In the genomic region with DNA sequence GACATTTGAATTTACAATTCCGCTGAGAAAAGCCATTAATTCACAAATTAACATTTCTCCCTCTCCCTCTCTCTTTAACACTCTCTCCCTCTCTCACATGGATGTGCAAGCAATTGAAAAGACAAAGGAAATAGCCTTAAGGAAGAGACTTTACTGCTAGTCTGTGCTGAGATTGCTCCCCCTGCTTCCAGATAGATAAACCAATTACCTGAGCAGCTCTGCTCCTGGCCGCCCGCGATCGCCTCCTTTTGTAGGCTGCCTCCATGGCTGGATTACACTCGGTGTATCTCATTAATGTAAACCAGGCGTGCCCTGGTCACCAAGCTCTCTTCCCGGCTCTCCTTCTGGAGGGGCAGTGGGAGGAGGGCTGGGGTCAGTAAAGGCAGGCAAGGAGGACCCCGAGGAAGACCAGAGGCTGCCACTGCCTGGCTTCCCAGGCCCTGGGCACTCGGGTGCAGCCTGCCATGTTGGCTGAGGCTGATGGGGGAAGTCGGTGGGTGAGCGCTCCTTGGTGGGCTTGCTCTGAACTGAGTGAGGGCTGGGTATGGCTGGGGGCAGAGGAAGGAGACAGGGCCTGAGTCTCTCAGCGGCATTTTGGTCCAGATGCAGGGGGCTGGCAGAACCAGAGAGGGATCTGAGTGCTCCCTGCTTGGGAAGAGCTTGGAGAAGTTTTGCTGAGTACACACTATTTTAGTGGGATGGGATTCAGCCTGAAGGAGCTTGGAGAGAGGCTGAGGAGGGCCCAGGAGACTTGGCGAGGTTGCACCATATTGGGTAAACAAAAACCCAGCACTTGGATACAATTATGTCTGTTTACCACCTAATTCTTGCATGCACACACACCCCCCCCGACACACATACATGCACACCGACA, we compare ENCODE assay signal across 18 cellular contexts. TPM values are rescaled to one million over a fixed set of nuclear protein-coding genes. Genes with fewer than 3 reads are reported as not detected.
"Had no signal": no experiment of that assay in that cellular context is flagged by ENCODE, and none has a peak within 500 bp of the region (broad histone marks: within the 10 kb centered on the region; RNA-seq: fewer than 3 reads in every experiment).

No MANE protein-coding gene starts in this region.

- H3K36me3 ChIP-seq: colonic mucosa, gastrocnemius medialis, heart right ventricle, neutrophil, right atrium auricular region, tibial nerve had no signal

- DNase-seq: activated CD4-positive, alpha-beta memory T cell treated with anti-CD3 and anti-CD28 coated beads for 36 hours; activated CD4-positive, alpha-beta T cell treated with anti-CD3 and anti-CD28 coated beads for 1 hour; activated naive CD4-positive, alpha-beta T cell; activated T-cell treated with anti-CD3 and anti-CD28 coated beads, Interleukin-2, amount 50 U/mL, for 4 hours; caudate nucleus; colonic mucosa; effector CD4-positive, alpha-beta T cell; gastrocnemius medialis; heart right ventricle; midbrain; stimulated activated CD4-positive, alpha-beta T cell treated with anti-CD3 and anti-CD28 coated beads, Interleukin-1b, Interleukin-23, amount 100 ng/mL, for 48 hours had no signal

- H3K27me3 ChIP-seq: colonic mucosa, right atrium auricular region had no signal

- H3K4me3 ChIP-seq: colonic mucosa, gastrocnemius medialis, heart right ventricle, right atrium auricular region, tibial nerve had no signal

- H3K4me1 ChIP-seq: colonic mucosa, gastrocnemius medialis, heart right ventricle, right atrium auricular region, tibial nerve had no signal

- H3K9me3 ChIP-seq: colonic mucosa, gastrocnemius medialis, heart right ventricle, neutrophil, right atrium auricular region, tibial nerve had no signal

- H3K27ac ChIP-seq: colonic mucosa, epithelial cell of prostate, gastrocnemius medialis, heart right ventricle, neutrophil, right atrium auricular region, tibial nerve had no signal

- ATAC-seq: activated T-cell treated with anti-CD3 and anti-CD28 coated beads, Interleukin-2, amount 50 U/mL, for 4 hours; gastrocnemius medialis; heart right ventricle; stimulated activated memory B cell treated with anti-CD40 and anti-IgM and Interleukin-4, amounts not matched to agents 10 μg/mL and 1 μg/mL and 100 μg/mL, for 72 hours had no signal

RNA-seq across cellular contexts. Expression of gene PAX2, which starts 42.9 kb away (rescaled TPM):
- total RNA-seq: activated CD4-positive, alpha-beta memory T cell treated with anti-CD3 and anti-CD28 coated beads for 36 hours; activated T-cell treated with anti-CD3 and anti-CD28 coated beads, Interleukin-2, amount 50 U/mL, for 4 hours; gastrocnemius medialis; heart right ventricle; lower leg skin; right atrium auricular region; subcutaneous adipose tissue; tibial nerve had no signal
- polyA plus RNA-seq: heart right ventricle had no signal
